18 cellular contexts compared by ENCODE assay signal in genomic region chr2:189552991-189553404, GRCh38. TPM values are rescaled to one million over a fixed set of nuclear protein-coding genes. Genes with fewer than 3 reads are reported as not detected.
DNase-seq lines count a peak whose midpoint lies in the region; FAIRE-seq and TF ChIP-seq lines count a peak whose summit lies in the region.
"Had no signal": no experiment of that assay in that cellular context is flagged by ENCODE, and none has a peak within 500 bp of the region (broad histone marks: within the 10 kb centered on the region; RNA-seq: fewer than 3 reads in every experiment).

No MANE protein-coding gene starts in this region.

- no peak overlapping the region for H3K4me3 ChIP-seq in left ventricle myocardium inferior
- H3K4me3 ChIP-seq in parathyroid adenoma (ENCODE audit: low read depth, low read length): no peak overlapping the region
- H3K4me3 ChIP-seq in suprapubic skin: no peak overlapping the region
- H3K4me3 ChIP-seq in A673 (ENCODE audit: low read depth, low read length, poor library complexity, severe bottlenecking): no peak overlapping the region
- H3K4me3 ChIP-seq: cardiac muscle cell had no signal

- no peak overlapping the region for H3K9ac ChIP-seq in parathyroid adenoma

- no peak overlapping the region for H3K4me3 Mint-ChIP-seq in MCF 10A (ENCODE audit: unreplicated experiment)
- H3K4me3 Mint-ChIP-seq: nephron progenitor cell; stimulated activated naive B cell treated with anti-CD40 and anti-IgM and Interleukin-4, amounts not matched to agents 10 μg/mL and 1 μg/mL and 100 μg/mL, for 72 hours had no signal

- BruUV-seq in MCF 10A (replicated peaks; lab: Mats Ljungman, UMichigan) (no TSS peak), A673 (replicated peaks; lab: Mats Ljungman, UMichigan) (no TSS peak)

- H3K36me3 ChIP-seq in left ventricle myocardium inferior (no peaks in the 10 kb centered on the region), parathyroid adenoma (ENCODE audit: control insufficient read depth, insufficient read depth, low read length) (no peaks in the 10 kb centered on the region), suprapubic skin (no peaks in the 10 kb centered on the region), A673 (ENCODE audit: insufficient read depth, low read length, poor library complexity, severe bottlenecking) (no peaks in the 10 kb centered on the region)
- H3K36me3 ChIP-seq: cardiac muscle cell, WERI-Rb-1 had no signal

- H3K27me3 Mint-ChIP-seq in MCF 10A (ENCODE audit: insufficient read depth, unreplicated experiment): no peaks in the 10 kb centered on the region
- H3K27me3 Mint-ChIP-seq: stimulated activated naive B cell treated with anti-CD40 and anti-IgM and Interleukin-4, amounts not matched to agents 10 μg/mL and 1 μg/mL and 100 μg/mL, for 72 hours had no signal

- POLR2A ChIA-PET in MCF 10A (lab: Yijun Ruan, JAX): interaction anchor here (0.7 kb wide), 1 partner anchor 25 kb away, joined by 3 read pairs; no protein-coding TSS in a partner anchor
- POLR2A ChIA-PET in A673 (lab: Charles Lee; ENCODE audit: low non-redundant PET): no interaction called here

- no peak for TF ChIP-seq EP300 in suprapubic skin (IDR thresholded peaks at IDR 0.05)

- H2AFZ ChIP-seq in parathyroid adenoma: peak overlapping the region; percentile 24

- H3K79me2 ChIP-seq in parathyroid adenoma: no peaks in the 10 kb centered on the region

- TF ChIP-seq POLR2A in H54 (IDR thresholded peaks at IDR 0.05; ENCODE audit: low read depth, low read length) (no peak), suprapubic skin (IDR thresholded peaks at IDR 0.05) (no peak)

- CTCF ChIA-PET in MCF 10A (lab: Yijun Ruan, JAX) (interaction anchor here (0.8 to 1.0 kb wide), 2 partner anchors 17 to 18 kb away, joined by 3 read pairs; no protein-coding TSS in a partner anchor), A673 (lab: Charles Lee) (no interaction called here)

- H3K27ac ChIP-seq in left ventricle myocardium inferior (replicated peaks) (peak overlapping the region; percentile 69), parathyroid adenoma (peak overlapping the region; percentile 17), suprapubic skin (no peak overlapping the region), A673 (ENCODE audit: low read depth, low read length, poor library complexity, severe bottlenecking) (no peak overlapping the region)
- H3K27ac ChIP-seq: cardiac muscle cell, WERI-Rb-1 had no signal

- FAIRE-seq in H54 (lab: Jason Lieb, UNC): peak; percentile 33
- FAIRE-seq: GM18507 had no signal

- TF ChIP-seq CTCF in MCF 10A (IDR thresholded peaks at IDR 0.05; ENCODE audit: unreplicated experiment) (no peak), left ventricle myocardium inferior (IDR thresholded peaks at IDR 0.05; ENCODE audit: borderline replicate concordance) (no peak), parathyroid adenoma (IDR thresholded peaks at IDR 0.05) (no peak), suprapubic skin (IDR thresholded peaks at IDR 0.05) (no peak), A673 (conservative IDR thresholded peaks at IDR 0.05; ENCODE audit: low read depth, low read length) (no peak)

- peaks cover 52% of the 10 kb centered on the region for H3K4me1 ChIP-seq in left ventricle myocardium inferior
- H3K4me1 ChIP-seq in parathyroid adenoma: peaks cover 14% of the 10 kb centered on the region
- H3K4me1 ChIP-seq in suprapubic skin: peaks cover 24% of the 10 kb centered on the region
- H3K4me1 ChIP-seq in A673 (ENCODE audit: insufficient read depth, low read length, poor library complexity, severe bottlenecking): no peaks in the 10 kb centered on the region

- no peaks in the 10 kb centered on the region for H3K36me3 Mint-ChIP-seq in MCF 10A (ENCODE audit: insufficient read depth, unreplicated experiment)
- H3K36me3 Mint-ChIP-seq: stimulated activated naive B cell treated with anti-CD40 and anti-IgM and Interleukin-4, amounts not matched to agents 10 μg/mL and 1 μg/mL and 100 μg/mL, for 72 hours had no signal

- no peak overlapping the region for H3K4me2 ChIP-seq in parathyroid adenoma (ENCODE audit: low read length)

- H3K27ac Mint-ChIP-seq in MCF 10A (ENCODE audit: low read depth, unreplicated experiment): no peak overlapping the region
- H3K27ac Mint-ChIP-seq: nephron progenitor cell; stimulated activated naive B cell treated with anti-CD40 and anti-IgM and Interleukin-4, amounts not matched to agents 10 μg/mL and 1 μg/mL and 100 μg/mL, for 72 hours had no signal

- WGBS in suprapubic skin: 11% methylated on average over 2 of the region's 2 CpGs

- H3K9me3 ChIP-seq in left ventricle myocardium inferior (replicated peaks): no peaks in the 10 kb centered on the region
- H3K9me3 ChIP-seq in parathyroid adenoma (ENCODE audit: control insufficient read depth, low read length): no peaks in the 10 kb centered on the region
- no peaks in the 10 kb centered on the region for H3K9me3 ChIP-seq in suprapubic skin
- no peaks in the 10 kb centered on the region for H3K9me3 ChIP-seq in A673 (ENCODE audit: low read depth, low read length, poor library complexity, severe bottlenecking)

- H3K27me3 ChIP-seq in left ventricle myocardium inferior (ENCODE audit: low read depth) (no peaks in the 10 kb centered on the region), parathyroid adenoma (ENCODE audit: control insufficient read depth, insufficient read depth, low read length) (no peaks in the 10 kb centered on the region), suprapubic skin (no peaks in the 10 kb centered on the region), A673 (replicated peaks; ENCODE audit: insufficient read depth, low read depth, low read length, poor library complexity) (no peaks in the 10 kb centered on the region)

- no peaks in the 10 kb centered on the region for H3K9me3 Mint-ChIP-seq in MCF 10A (ENCODE audit: unreplicated experiment)
- H3K9me3 Mint-ChIP-seq: nephron progenitor cell; stimulated activated naive B cell treated with anti-CD40 and anti-IgM and Interleukin-4, amounts not matched to agents 10 μg/mL and 1 μg/mL and 100 μg/mL, for 72 hours had no signal

- DNase-seq in H54 (ENCODE audit: insufficient read length, low spot score) (no peak), MCF 10A (ENCODE audit: unreplicated experiment) (peak; percentile 34), left ventricle myocardium inferior (no peak), suprapubic skin (ENCODE audit: low spot score in 2 of 2) (no peak), A673 (ENCODE audit: low spot score) (no peak), HuH-7 (ENCODE audit: low spot score) (no peak), NCI-H2227 (lab: John Stamatoyannopoulos, UW; ENCODE audit: unreplicated experiment) (no peak)
- DNase-seq: activated naive CD4-positive, alpha-beta T cell treated with Interleukin-2 at 50 U/mL for 16 hours; left cardiac atrium; NCI-H1417; NCI-H524; nephron progenitor cell; stimulated activated naive B cell treated with anti-CD40 and anti-IgM and Interleukin-4, amounts not matched to agents 10 μg/mL and 1 μg/mL and 100 μg/mL, for 72 hours; WERI-Rb-1 had no signal

- peaks cover 13% of the 10 kb centered on the region for H3K4me1 Mint-ChIP-seq in MCF 10A (ENCODE audit: insufficient read depth, unreplicated experiment)
- H3K4me1 Mint-ChIP-seq: stimulated activated naive B cell treated with anti-CD40 and anti-IgM and Interleukin-4, amounts not matched to agents 10 μg/mL and 1 μg/mL and 100 μg/mL, for 72 hours had no signal

- intact Hi-C loops in MCF 10A (cut with micrococcal nuclease) (no loop called here), left ventricle myocardium inferior (cut with micrococcal nuclease) (no loop called here), A673 (cut with micrococcal nuclease; ENCODE audit: unreplicated experiment) (no loop called here)

RNA-seq across cellular contexts. Expression of gene SLC40A1, which starts 27.6 kb away (rescaled TPM):
- total RNA-seq in MCF 10A (2022): 0.15 TPM in 1 of 2 replicates, not detected in the other
- total RNA-seq in left ventricle myocardium inferior: 44.0 TPM
- total RNA-seq in suprapubic skin: 10 to 100 TPM; 17.2 to 33.6 (median 19.6) TPM
- total RNA-seq in A673 (2021): 1.5 and 1.9 TPM in 2 replicates
- total RNA-seq: OCI-LY7 had no signal

Comparison
In these comparisons a context has a peak if more than half of its experiments do, and no peak if none do; other contexts are left out.
1. H3K27ac ChIP-seq: peak in left ventricle myocardium inferior (single experiment) and parathyroid adenoma (single experiment); none in suprapubic skin (single experiment) and A673 (single experiment).